25 cellular contexts compared by ENCODE assay signal in genomic region chr14:59394268-59394667, GRCh38.
"Had no signal": no experiment of that assay in that cellular context is flagged by ENCODE, and none has a peak within 500 bp of the region (broad histone marks: within the 10 kb centered on the region; RNA-seq: fewer than 3 reads in every experiment).

No MANE protein-coding gene starts in this region.

- DNase-seq: activated CD4-positive, alpha-beta memory T cell treated with anti-CD3 and anti-CD28 coated beads for 36 hours; activated CD4-positive, alpha-beta T cell treated with anti-CD3 and anti-CD28 coated beads for 48 hours; activated CD4-positive, CD25-positive, alpha-beta regulatory T cell; activated gamma-delta T cell; activated naive CD4-positive, alpha-beta T cell treated with anti-CD3 and anti-CD28 coated beads, Interleukin-2, amount 50 U/mL, for 16 hours; activated naive CD8-positive, alpha-beta T cell treated with anti-CD3 and anti-CD28 coated beads, Interleukin-2, amount 50 U/mL, for 24 hours; activated T-cell treated with anti-CD3 and anti-CD28 coated beads, Interleukin-2, amount 50 U/mL, for 72 hours; anterior cingulate cortex; central memory CD4-positive, alpha-beta T cell; dermis blood vessel endothelial cell; effector CD8-positive, alpha-beta T cell; esophagus squamous epithelium; foreskin melanocyte; kidney glomerular epithelial cell; left lung; naive thymus-derived CD8-positive, alpha-beta T cell; ovary; stimulated activated CD4-positive, alpha-beta T cell treated with anti-CD3 and anti-CD28 coated beads, Interleukin-4, amount 100 ng/mL, for 1 hour; stimulated activated naive CD4-positive, alpha-beta T cell treated with Interleukin-2 at 50 U/mL for 16 hours; SW 1271; T-helper 17 cell; upper lobe of left lung had no signal

- H3K36me3 Mint-ChIP-seq: activated CD4-positive, alpha-beta memory T cell treated with anti-CD3 and anti-CD28 coated beads for 36 hours had no signal

- H3K27ac Mint-ChIP-seq: activated CD4-positive, alpha-beta memory T cell treated with anti-CD3 and anti-CD28 coated beads for 36 hours; activated naive CD8-positive, alpha-beta T cell treated with anti-CD3 and anti-CD28 coated beads, Interleukin-2, amount 50 U/mL, for 24 hours; activated T-cell treated with anti-CD3 and anti-CD28 coated beads, Interleukin-2, amount 50 U/mL, for 72 hours; brain; naive thymus-derived CD8-positive, alpha-beta T cell; T-helper 17 cell had no signal

- H3K4me3 Mint-ChIP-seq: activated CD4-positive, alpha-beta memory T cell treated with anti-CD3 and anti-CD28 coated beads for 36 hours; activated naive CD8-positive, alpha-beta T cell treated with anti-CD3 and anti-CD28 coated beads, Interleukin-2, amount 50 U/mL, for 24 hours; activated T-cell treated with anti-CD3 and anti-CD28 coated beads, Interleukin-2, amount 50 U/mL, for 72 hours; brain; naive thymus-derived CD8-positive, alpha-beta T cell; T-helper 17 cell had no signal

- ATAC-seq: activated naive CD8-positive, alpha-beta T cell treated with anti-CD3 and anti-CD28 coated beads, Interleukin-2, amount 50 U/mL, for 24 hours; activated T-cell treated with anti-CD3 and anti-CD28 coated beads, Interleukin-2, amount 50 U/mL, for 72 hours; left lung; naive thymus-derived CD8-positive, alpha-beta T cell; T-helper 17 cell had no signal

- H3K9me3 ChIP-seq: esophagus squamous epithelium, left lung, ovary, prostate gland, upper lobe of left lung had no signal

- H3K27me3 Mint-ChIP-seq: T-helper 17 cell had no signal

- H3K4me3 ChIP-seq: esophagus squamous epithelium, left lung, lung, ovary, prostate gland, upper lobe of left lung had no signal

- H3K27ac ChIP-seq: esophagus squamous epithelium, left lung, ovary, prostate gland, upper lobe of left lung had no signal

- H3K4me1 ChIP-seq: esophagus squamous epithelium, left lung, prostate gland, upper lobe of left lung had no signal

- H3K36me3 ChIP-seq: esophagus squamous epithelium, left lung, ovary, prostate gland, upper lobe of left lung had no signal

- H3K9me3 Mint-ChIP-seq: activated CD4-positive, alpha-beta memory T cell treated with anti-CD3 and anti-CD28 coated beads for 36 hours had no signal

- H3K4me1 Mint-ChIP-seq: brain had no signal

- H3K27me3 ChIP-seq: esophagus squamous epithelium, left lung, ovary, upper lobe of left lung had no signal
